Comparison of ENCODE assay signal across 11 cellular contexts in the genomic region with DNA sequence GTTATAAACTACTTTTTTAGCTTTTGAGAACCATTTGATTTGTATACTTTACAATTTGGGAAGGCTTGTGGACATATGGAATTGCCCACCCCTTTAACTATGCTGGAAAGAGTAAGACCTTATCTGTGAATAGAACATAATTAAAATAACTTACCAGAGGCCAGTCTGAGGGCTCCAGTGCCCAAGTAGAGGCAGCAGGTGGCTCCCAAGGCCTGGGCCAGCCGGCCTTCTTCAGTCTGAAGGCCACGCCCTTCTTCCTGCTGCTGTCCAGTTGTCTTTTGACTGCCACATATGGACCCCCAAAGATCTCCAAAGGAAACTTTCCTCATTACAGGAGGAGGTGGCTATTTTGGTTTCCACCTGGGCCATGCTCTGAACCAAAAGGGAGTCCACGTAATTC. TPM values are rescaled to one million over a fixed set of nuclear protein-coding genes. Genes with fewer than 3 reads are reported as not detected.
"Had no signal": no experiment of that assay in that cellular context is flagged by ENCODE, and none has a peak within 500 bp of the region (broad histone marks: within the 10 kb centered on the region; RNA-seq: fewer than 3 reads in every experiment).

No MANE protein-coding gene starts in this region.

- FAIRE-seq: H1, H54, HepG2 had no signal

- H3K9ac ChIP-seq: KMS-11 had no signal

- H3K4me2 ChIP-seq: GM23338, KMS-11 had no signal

- DNase-seq: H9, HCEC 1CT, Karpas-422, KBM-7 had no signal

- H3K4me3 ChIP-seq: GM23338 had no signal

- H3K27ac ChIP-seq: HL-60, KMS-11 had no signal

- ATAC-seq: GM23338, HepG2 had no signal

- H2AFZ ChIP-seq: GM23338 had no signal

RNA-seq across cellular contexts. Expression of a gene that starts 12.0 kb away (rescaled TPM):
- total RNA-seq: GM23338, H1, H9, HepG2, HT1080 had no signal
- polyA plus RNA-seq: GM23338, H1 had no signal

RNA-seq across cellular contexts. Expression of a gene that starts 55.4 kb away (rescaled TPM):
- total RNA-seq: H9 had no signal
- polyA plus RNA-seq: H1 had no signal
